8 cellular contexts compared by ENCODE assay signal in the genomic region with DNA sequence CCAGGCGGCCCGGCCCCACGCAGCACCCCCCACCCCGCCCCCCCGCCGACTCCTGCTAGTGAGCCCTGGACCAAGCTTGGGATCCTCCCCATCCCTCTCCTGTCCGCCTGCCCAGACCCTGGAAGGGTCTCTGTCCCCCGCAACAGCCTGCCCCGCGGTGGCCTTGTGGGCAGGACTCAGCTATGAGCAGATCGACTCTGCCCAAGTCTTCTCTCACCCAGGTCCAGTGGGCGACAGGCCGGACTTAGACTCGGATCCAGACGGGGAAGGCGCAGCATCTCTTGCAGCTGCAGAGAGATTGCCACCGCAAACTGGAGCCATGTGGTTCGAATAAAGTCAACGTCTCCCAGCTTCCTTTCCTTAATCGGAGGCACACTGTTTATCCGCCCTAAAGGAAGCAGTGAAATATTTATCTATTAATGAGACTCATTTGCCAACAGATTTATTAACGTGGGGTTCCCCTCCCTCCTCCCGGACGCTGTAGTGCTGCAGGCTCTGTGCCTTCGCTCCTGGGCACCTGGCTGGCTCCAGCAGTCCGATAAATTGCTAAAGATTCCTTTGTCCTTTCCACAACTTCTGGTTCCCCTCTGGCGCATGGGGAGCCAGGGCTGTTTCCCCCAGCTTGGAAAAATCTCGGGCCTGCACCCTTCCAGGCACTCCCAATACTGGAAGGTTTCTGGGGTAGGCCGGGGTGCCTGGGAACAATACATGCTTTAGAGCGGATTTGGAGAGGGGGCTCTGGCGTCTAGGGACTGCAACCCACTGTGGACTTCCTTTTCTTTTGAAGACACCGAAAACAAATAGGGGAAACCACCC. TPM values are rescaled to one million over a fixed set of nuclear protein-coding genes. Genes with fewer than 3 reads are reported as not detected.
DNase-seq lines count a peak whose midpoint lies in the region; ATAC-seq and TF ChIP-seq lines count a peak whose summit lies in the region.
"Had no signal": no experiment of that assay in that cellular context is flagged by ENCODE, and none has a peak within 500 bp of the region (broad histone marks: within the 10 kb centered on the region; RNA-seq: fewer than 3 reads in every experiment).

No MANE protein-coding gene starts in this region.

- 24% methylated on average over 15 of the region's 32 CpGs for whole genome bisulfite sequencing in esophagus muscularis mucosa
- 13 to 26% (median 16%) methylated on average over 24 to 32 of the region's 32 CpGs for WGBS in stomach, 5 donors

- peaks cover 5% of the 10 kb centered on the region for H3K36me3 Mint-ChIP-seq in T-helper 1 cell treated with Interleukin-12 subunit alpha and Interleukin-12 subunit beta and Interleukin-4 antibody, amounts not matched to agents 30 μg/mL and 1 μg/mL, for 36 hours (ENCODE audit: low read depth)

- H3K27me3 ChIP-seq in esophagus muscularis mucosa: peaks cover 29 to 100% (median 96%) of the 10 kb centered on the region in 4 donors
- peaks cover 8 to 100% (median 96%) of the 10 kb centered on the region in 3 donors for H3K27me3 ChIP-seq in stomach

- TF ChIP-seq CTCF in esophagus muscularis mucosa (IDR thresholded peaks at IDR 0.05): no peak
- TF ChIP-seq CTCF in stomach (IDR thresholded peaks at IDR 0.05): no peak

- H3K4me3 ChIP-seq in esophagus muscularis mucosa: peak overlapping the region; percentile 34 to 54 (median 42)
- H3K4me3 ChIP-seq in stomach: peak overlapping the region; percentile 43 to 65 (median 54)

- no peaks in the 10 kb centered on the region for H3K9me3 Mint-ChIP-seq in T-helper 1 cell treated with Interleukin-12 subunit alpha and Interleukin-12 subunit beta and Interleukin-4 antibody, amounts not matched to agents 30 μg/mL and 1 μg/mL, for 36 hours
- H3K9me3 Mint-ChIP-seq: activated naive CD4-positive, alpha-beta T cell treated with anti-CD3 and anti-CD28 coated beads, Interleukin-2, amount 50 U/mL, for 72 hours had no signal

- peak overlapping the region; percentile 7 for H3K4me3 Mint-ChIP-seq in T-helper 1 cell treated with Interleukin-12 subunit alpha and Interleukin-12 subunit beta and Interleukin-4 antibody, amounts not matched to agents 30 μg/mL and 1 μg/mL, for 36 hours

- intact Hi-C loops in esophagus muscularis mucosa (cut with DNase I) (loop anchor here (5.0 to 10.0 kb wide), 2 partner anchors 1262 to 1295 kb away; no protein-coding TSS in a partner anchor), stomach (cut with DNase I; ENCODE audit: low total_unique reads) (no loop called here)

- no peak for DNase-seq in T-helper 1 cell
- no peak for DNase-seq in esophagus muscularis mucosa (ENCODE audit: extremely low spot score)
- DNase-seq in stomach: peak; percentile 17
- DNase-seq: NCI-H345 had no signal

- H3K36me3 ChIP-seq in esophagus muscularis mucosa (no peaks in the 10 kb centered on the region), stomach (no peaks in the 10 kb centered on the region)

- TF ChIP-seq POLR2A in esophagus muscularis mucosa (IDR thresholded peaks at IDR 0.05; ENCODE audit: low read depth) (no peak), stomach (IDR thresholded peaks at IDR 0.05) (no peak)

- no peak for ATAC-seq in HG02763 (IDR thresholded peaks at IDR 0.05; ENCODE audit: unreplicated experiment)
- no peak for ATAC-seq in GM21360 (IDR thresholded peaks at IDR 0.05; ENCODE audit: unreplicated experiment)
- ATAC-seq: activated naive CD4-positive, alpha-beta T cell treated with anti-CD3 and anti-CD28 coated beads, Interleukin-2, amount 50 U/mL, for 72 hours had no signal

- peaks cover 12% of the 10 kb centered on the region for H3K4me1 Mint-ChIP-seq in T-helper 1 cell treated with Interleukin-12 subunit alpha and Interleukin-12 subunit beta and Interleukin-4 antibody, amounts not matched to agents 30 μg/mL and 1 μg/mL, for 36 hours (ENCODE audit: low read depth)

- H3K9me3 ChIP-seq in esophagus muscularis mucosa: no peaks in the 10 kb centered on the region
- no peaks in the 10 kb centered on the region for H3K9me3 ChIP-seq in stomach

- H3K27ac Mint-ChIP-seq in T-helper 1 cell treated with Interleukin-12 subunit alpha and Interleukin-12 subunit beta and Interleukin-4 antibody, amounts not matched to agents 30 μg/mL and 1 μg/mL, for 36 hours: peak overlapping the region; percentile 73

- peaks cover 90% of the 10 kb centered on the region for H3K27me3 Mint-ChIP-seq in T-helper 1 cell treated with Interleukin-12 subunit alpha and Interleukin-12 subunit beta and Interleukin-4 antibody, amounts not matched to agents 30 μg/mL and 1 μg/mL, for 36 hours (ENCODE audit: low read depth)

- H3K4me1 ChIP-seq in esophagus muscularis mucosa: peaks cover 41 to 75% (median 58%) of the 10 kb centered on the region in 4 donors
- H3K4me1 ChIP-seq in stomach: peaks cover 12 to 72% (median 54%) of the 10 kb centered on the region in 4 donors

- H3K27ac ChIP-seq in esophagus muscularis mucosa (replicated peaks in 1 of 4) (no peak overlapping the region), stomach (peak overlapping the region in 4 of 5 donors; percentile 62 to 99 (median 74))

- TF ChIP-seq EP300 in esophagus muscularis mucosa (IDR thresholded peaks at IDR 0.05) (no peak), stomach (IDR thresholded peaks at IDR 0.05) (no peak)

RNA-seq across cellular contexts. Expression of a gene that starts 0.6 kb away (rescaled TPM):
- total RNA-seq in esophagus muscularis mucosa (1 to 10 TPM in 1 of 4 donors, under 1 TPM in 3; 0.33 to 1.7 (median 0.49) TPM), stomach (10 to 100 TPM in 1 of 5 donors, 1 to 10 TPM in 3, not detected in 1; 1.1 to 34.8 (median 3.3) TPM)
- 1 to 10 TPM in 1 of 3 donors, under 1 TPM in 2; 0.98 to 7.9 (median 1.00) TPM for polyA plus RNA-seq in stomach
- total RNA-seq: activated naive CD4-positive, alpha-beta T cell treated with anti-CD3 and anti-CD28 coated beads, Interleukin-2, amount 50 U/mL, for 72 hours had no signal

RNA-seq across cellular contexts. Expression of a gene that starts 4.7 kb away (rescaled TPM):
- 10 to 100 TPM; 10.2 to 16.6 (median 13.8) TPM for total RNA-seq in esophagus muscularis mucosa
- total RNA-seq in stomach: 10 to 100 TPM in 1 of 5 donors, 1 to 10 TPM in 2, under 1 TPM in 2; 0.87 to 42.6 (median 5.2) TPM
- polyA plus RNA-seq in stomach: 1 to 10 TPM; 2.8 to 5.2 (median 4.8) TPM
- total RNA-seq: activated naive CD4-positive, alpha-beta T cell treated with anti-CD3 and anti-CD28 coated beads, Interleukin-2, amount 50 U/mL, for 72 hours had no signal

RNA-seq across cellular contexts. Expression of a gene that starts 8.2 kb away (rescaled TPM):
- total RNA-seq in esophagus muscularis mucosa (under 1 TPM in 1 of 4 donors, not detected in 3; 0.50 TPM), stomach (10 to 100 TPM in 1 of 5 donors, not detected in 4; 68.1 TPM)
- under 1 TPM in 1 of 3 donors, not detected in 2; 0.25 TPM for polyA plus RNA-seq in stomach
- total RNA-seq: activated naive CD4-positive, alpha-beta T cell treated with anti-CD3 and anti-CD28 coated beads, Interleukin-2, amount 50 U/mL, for 72 hours had no signal

RNA-seq across cellular contexts. Expression of a gene that starts 9.5 kb away (rescaled TPM):
- total RNA-seq in esophagus muscularis mucosa: under 1 TPM in 2 of 4 donors, not detected in 2; 0.66 to 0.92 TPM
- total RNA-seq in stomach: 10 to 100 TPM in 1 of 5 donors, 1 to 10 TPM in 1, not detected in 3; 3.7 to 12.7 TPM
- under 1 TPM in 1 of 3 donors, not detected in 2; 0.81 TPM for polyA plus RNA-seq in stomach

RNA-seq across cellular contexts. Expression of a gene that starts 13.6 kb away (rescaled TPM):
- 10 to 100 TPM in 3 of 4 donors, 1 to 10 TPM in 1; 7.8 to 24.8 (median 14.7) TPM for total RNA-seq in esophagus muscularis mucosa
- 10 to 100 TPM in 3 of 5 donors, 1 to 10 TPM in 2; 2.9 to 53.1 (median 18.2) TPM for total RNA-seq in stomach
- polyA plus RNA-seq in stomach: 10 to 100 TPM in 1 of 3 donors, 1 to 10 TPM in 2; 7.5 to 12.8 (median 7.8) TPM
- total RNA-seq: activated naive CD4-positive, alpha-beta T cell treated with anti-CD3 and anti-CD28 coated beads, Interleukin-2, amount 50 U/mL, for 72 hours had no signal

Comparison
In these comparisons a context has a peak if more than half of its experiments do, and no peak if none do; other contexts are left out.
1. H3K27ac ChIP-seq: peak in stomach (4 of 5); none in esophagus muscularis mucosa (0 of 4).